Comparison of ENCODE assay signal across 1 cellular context in the genomic region with DNA sequence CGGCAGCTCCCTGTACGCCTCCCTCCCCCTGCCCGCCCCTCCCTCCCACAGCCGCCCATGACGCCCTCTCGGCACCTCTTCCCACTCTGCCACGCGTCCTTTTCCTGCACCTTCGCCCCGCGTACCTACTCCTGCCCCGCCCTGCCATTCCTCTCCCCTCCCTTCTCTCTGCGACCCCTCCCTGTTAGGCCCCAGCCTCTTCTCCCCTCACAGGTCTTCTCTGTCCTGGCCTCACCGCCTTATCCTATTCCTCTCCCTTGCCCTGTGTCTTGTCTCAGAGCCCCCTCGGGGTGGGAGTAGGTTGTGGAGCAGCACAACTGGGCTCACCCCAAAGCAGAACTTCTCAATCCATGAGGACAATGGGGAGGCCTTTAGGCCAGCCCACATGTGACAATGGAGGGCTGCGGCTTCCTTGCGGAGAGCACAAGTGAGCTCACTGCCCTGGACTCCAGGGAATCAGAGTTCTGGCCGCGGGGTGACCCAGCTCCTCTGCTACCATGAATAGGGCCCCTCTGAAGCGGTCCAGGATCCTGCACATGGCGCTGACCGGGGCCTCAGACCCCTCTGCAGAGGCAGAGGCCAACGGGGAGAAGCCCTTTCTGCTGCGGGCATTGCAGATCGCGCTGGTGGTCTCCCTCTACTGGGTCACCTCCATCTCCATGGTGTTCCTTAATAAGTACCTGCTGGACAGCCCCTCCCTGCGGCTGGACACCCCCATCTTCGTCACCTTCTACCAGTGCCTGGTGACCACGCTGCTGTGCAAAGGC.
TF ChIP-seq lines count a peak whose summit lies in the region.

No MANE protein-coding gene starts in this region.

TF ChIP-seq in endothelial cell of umbilical vein, 7 proteins besides CTCF, POLR2A, EP300 and RAD21 (continued from another document):
- TF ChIP-seq, protein P1, sequence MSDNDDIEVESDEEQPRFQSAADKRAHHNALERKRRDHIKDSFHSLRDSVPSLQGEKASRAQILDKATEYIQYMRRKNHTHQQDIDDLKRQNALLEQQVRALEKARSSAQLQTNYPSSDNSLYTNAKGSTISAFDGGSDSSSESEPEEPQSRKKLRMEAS (IDR thresholded peaks at IDR 0.05; ENCODE audit: insufficient read depth, insufficient read length), result no peak
- TF ChIP-seq EZH2 (IDR thresholded peaks at IDR 0.05; ENCODE audit: borderline replicate concordance, low read depth, low read length, severe bottlenecking) (no peak), JUN (IDR thresholded peaks at IDR 0.05; ENCODE audit: borderline replicate concordance, insufficient read depth, insufficient read length, low read depth) (no peak)
